8 cellular contexts compared by ENCODE assay signal in genomic region chr9:107172160-107172978, GRCh38.
DNase-seq lines count a peak whose midpoint lies in the region; ATAC-seq and TF ChIP-seq lines count a peak whose summit lies in the region.

No MANE protein-coding gene starts in this region.

- no peaks in the 10 kb centered on the region for H3K36me3 ChIP-seq in tibial artery

- ATAC-seq in GM21723 (IDR thresholded peaks at IDR 0.05; ENCODE audit: unreplicated experiment), result peak; percentile 68

- peaks cover 0 to 5% (median 0%) of the 10 kb centered on the region in 4 donors for H3K4me1 ChIP-seq in tibial artery

- no peak overlapping the region for H3K4me3 ChIP-seq in fibroblast of pulmonary artery (replicated peaks; ENCODE audit: low read depth, low read length)
- no peak overlapping the region for H3K4me3 ChIP-seq in tibial artery

- TF ChIP-seq CTCF in fibroblast of pulmonary artery (IDR thresholded peaks at IDR 0.05; ENCODE audit: low read length, missing control alignments) (peak; percentile 92), tibial artery (IDR thresholded peaks at IDR 0.05) (peak; percentile 88)

- DNase-seq in ELR (ENCODE audit: low read depth), result peak; percentile 73
- peak; percentile 81 for DNase-seq in OCI-M1 (lab: John Stamatoyannopoulos, UW)
- peak; percentile 73 to 74 for DNase-seq in activated T-cell treated with anti-CD3 and anti-CD28 coated beads, Interleukin-2, amount 50 U/mL, for 48 hours
- DNase-seq in fibroblast of pulmonary artery (ENCODE audit: low read depth), result peak; percentile 91
- DNase-seq in non-pigmented ciliary epithelial cell (ENCODE audit: low read depth), result peak; percentile 47
- DNase-seq in tibial artery, result peak; percentile 68 to 78

- H3K27ac ChIP-seq in tibial artery, result no peak overlapping the region

- TF ChIP-seq RAD21 in Ishikawa (IDR thresholded peaks at IDR 0.05; ENCODE audit: low read depth), result peak; percentile 90

- H3K27me3 ChIP-seq in tibial artery, result peaks cover 0 to 3% of the 10 kb centered on the region in 2 donors

- H3K9me3 ChIP-seq in tibial artery, result no peaks in the 10 kb centered on the region

- no peak for TF ChIP-seq EP300 in Ishikawa (IDR thresholded peaks at IDR 0.05; ENCODE audit: borderline replicate concordance)

- intact Hi-C loops in tibial artery (cut with DNase I; ENCODE audit: low total_unique reads), result no loop called here

TF ChIP-seq in Ishikawa, 13 proteins besides CTCF, POLR2A, EP300 and RAD21:
- TF ChIP-seq TEAD4 (IDR thresholded peaks at IDR 0.05) (no peak), YY1 (IDR thresholded peaks at IDR 0.05; ENCODE audit: low read depth) (no peak), CEBPB (IDR thresholded peaks at IDR 0.05) (no peak), TAF1 (IDR thresholded peaks at IDR 0.05; ENCODE audit: low read depth) (no peak), TCF12 (IDR thresholded peaks at IDR 0.05; ENCODE audit: low read depth) (no peak), CREB1 (IDR thresholded peaks at IDR 0.05; ENCODE audit: low read depth) (no peak), EGR1 (IDR thresholded peaks at IDR 0.05) (no peak), FOXM1 (IDR thresholded peaks at IDR 0.05; ENCODE audit: borderline replicate concordance, low read depth) (no peak), REST (IDR thresholded peaks at IDR 0.05; ENCODE audit: low read depth) (no peak), MAX (IDR thresholded peaks at IDR 0.05) (no peak), ZBTB7A (IDR thresholded peaks at IDR 0.05; ENCODE audit: low read depth) (no peak), USF1 (IDR thresholded peaks at IDR 0.05) (no peak), NFIC (IDR thresholded peaks at IDR 0.05) (no peak)
TF ChIP-seq in Ishikawa: peak in this region for 0.
